In the genomic region with DNA sequence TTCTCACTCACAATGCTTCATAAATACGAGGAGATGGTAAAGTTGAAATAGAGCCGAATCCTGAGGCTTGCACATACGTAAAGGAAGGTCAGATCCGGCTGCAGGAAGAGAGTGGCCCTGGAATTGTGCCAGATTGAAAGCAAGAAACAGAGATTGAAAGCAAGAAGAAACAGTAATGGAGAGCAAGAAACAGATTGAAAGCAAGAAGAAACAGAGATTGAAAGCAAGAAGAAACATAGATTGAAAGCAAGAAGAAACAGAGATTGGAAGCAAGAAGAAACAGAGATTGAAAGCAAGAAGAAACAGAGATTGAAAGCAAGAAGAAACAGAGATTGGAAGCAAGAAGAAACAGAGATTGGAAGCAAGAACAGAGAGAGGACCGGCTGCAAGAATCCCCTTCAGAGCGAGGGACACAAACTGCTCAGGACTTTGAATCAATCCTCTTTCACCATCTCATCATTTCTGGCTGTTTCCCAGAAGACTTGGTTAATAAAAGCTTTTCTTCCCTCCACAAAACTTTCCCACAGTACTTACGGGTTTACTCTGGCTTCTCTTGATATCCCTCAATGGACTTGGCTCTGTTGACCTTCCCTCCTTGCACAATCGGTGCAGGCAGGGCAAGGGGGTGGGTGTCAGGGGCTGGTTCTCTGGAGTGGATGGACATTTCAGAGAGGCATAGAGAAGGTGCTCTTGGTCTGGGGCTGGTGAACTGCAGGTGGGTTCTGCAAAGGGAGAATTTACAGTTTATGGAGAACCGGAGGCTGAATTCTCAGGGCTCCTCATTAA, we compare ENCODE assay signal across 30 cellular contexts. TPM values are rescaled to one million over a fixed set of nuclear protein-coding genes. Genes with fewer than 3 reads are reported as not detected.
"Had no signal": no experiment of that assay in that cellular context is flagged by ENCODE, and none has a peak within 500 bp of the region (broad histone marks: within the 10 kb centered on the region; RNA-seq: fewer than 3 reads in every experiment).

No MANE protein-coding gene starts in this region.

- H3K4me3 ChIP-seq: breast epithelium, coronary artery, esophagus squamous epithelium, gastrocnemius medialis, lung, skin epidermis, suprapubic skin, transverse colon, uterus had no signal

- H3K9me3 Mint-ChIP-seq: activated naive CD8-positive, alpha-beta T cell treated with anti-CD3 and anti-CD28 coated beads for 36 hours; activated T-cell treated with anti-CD3 and anti-CD28 coated beads, Interleukin-2, amount 50 U/mL, for 24 hours; activated T-helper 2 cell treated with anti-CD3 and anti-CD28 coated beads, Interferon-gamma antibody, Interleukin-2, Interleukin-4, amounts not matched to agents 10 μg/mL and 5 μg/mL and 100 μg/mL, durations not matched to agents 14 hours and 24 hours and 36 hours; naive B cell; stimulated activated naive CD8-positive, alpha-beta T cell treated with anti-CD3 and anti-CD28 coated beads, Interleukin-15, amount 100 ng/mL, for 72 hours; T-cell had no signal

- H3K27me3 Mint-ChIP-seq: activated naive CD8-positive, alpha-beta T cell treated with anti-CD3 and anti-CD28 coated beads for 36 hours; naive B cell; stimulated activated naive CD8-positive, alpha-beta T cell treated with anti-CD3 and anti-CD28 coated beads, Interleukin-15, amount 100 ng/mL, for 72 hours had no signal

- H3K36me3 ChIP-seq: breast epithelium, esophagus squamous epithelium, gastrocnemius medialis, suprapubic skin, transverse colon, uterus had no signal

- H3K4me3 Mint-ChIP-seq: activated naive CD8-positive, alpha-beta T cell treated with anti-CD3 and anti-CD28 coated beads for 36 hours; activated T-cell treated with anti-CD3 and anti-CD28 coated beads, Interleukin-2, amount 50 U/mL, for 24 hours; endodermal cell; naive B cell; T-cell; WTC11 had no signal

- H3K36me3 Mint-ChIP-seq: activated naive CD8-positive, alpha-beta T cell treated with anti-CD3 and anti-CD28 coated beads for 36 hours; naive B cell; T-cell; WTC11 had no signal

- ATAC-seq: left cardiac atrium; stimulated activated naive CD8-positive, alpha-beta T cell treated with anti-CD3 and anti-CD28 coated beads, Interleukin-15, amount 100 ng/mL, for 72 hours; T-cell; WTC11 had no signal

- H3K27ac ChIP-seq: coronary artery, esophagus squamous epithelium, skin epidermis, suprapubic skin, transverse colon, uterus had no signal

- H3K9me3 ChIP-seq: breast epithelium, esophagus squamous epithelium, gastrocnemius medialis, suprapubic skin, transverse colon, uterus had no signal

- H3K4me1 Mint-ChIP-seq: activated naive CD8-positive, alpha-beta T cell treated with anti-CD3 and anti-CD28 coated beads for 36 hours; endodermal cell; stimulated activated naive CD8-positive, alpha-beta T cell treated with anti-CD3 and anti-CD28 coated beads, Interleukin-15, amount 100 ng/mL, for 72 hours; T-cell had no signal

- DNase-seq: activated CD8-positive, alpha-beta memory T cell treated with anti-CD3 and anti-CD28 coated beads for 24 hours; activated CD8-positive, alpha-beta memory T cell treated with anti-CD3 and anti-CD28 coated beads, Interleukin-2, amount 50 U/mL, for 4 hours; activated naive CD4-positive, alpha-beta T cell treated with Interleukin-2 at 50 U/mL for 16 hours; activated naive CD8-positive, alpha-beta T cell treated with anti-CD3 and anti-CD28 coated beads for 36 hours; activated T-cell treated with anti-CD3 and anti-CD28 coated beads, Interleukin-2, amount 50 U/mL, for 24 hours; amniotic stem cell; cerebellar nuclear complex; endodermal cell; esophagus squamous epithelium; gastrocnemius medialis; head of caudate nucleus; hypothalamus; left cardiac atrium; naive B cell; occipital lobe; stimulated activated CD4-positive, alpha-beta T cell treated with anti-CD3 and anti-CD28 coated beads, Interleukin-1b, Interleukin-23, amount 100 ng/mL, for 48 hours; stimulated activated naive CD8-positive, alpha-beta T cell treated with anti-CD3 and anti-CD28 coated beads, Interleukin-15, amount 100 ng/mL, for 72 hours; T-cell; transverse colon; uterus had no signal

- H3K27me3 ChIP-seq: breast epithelium, esophagus squamous epithelium, gastrocnemius medialis, suprapubic skin, transverse colon, uterus had no signal

- H3K27ac Mint-ChIP-seq: activated naive CD8-positive, alpha-beta T cell treated with anti-CD3 and anti-CD28 coated beads for 36 hours; activated T-cell treated with anti-CD3 and anti-CD28 coated beads, Interleukin-2, amount 50 U/mL, for 24 hours; activated T-helper 2 cell treated with anti-CD3 and anti-CD28 coated beads, Interferon-gamma antibody, Interleukin-2, Interleukin-4, amounts not matched to agents 10 μg/mL and 5 μg/mL and 100 μg/mL, durations not matched to agents 14 hours and 24 hours and 36 hours; endodermal cell; T-cell; WTC11 had no signal

- H3K4me1 ChIP-seq: breast epithelium, esophagus squamous epithelium, gastrocnemius medialis, suprapubic skin, transverse colon, uterus had no signal

RNA-seq across cellular contexts. Expression of gene OR7A5, which starts 25.5 kb away (rescaled TPM):
- total RNA-seq: activated naive CD8-positive, alpha-beta T cell treated with anti-CD3 and anti-CD28 coated beads for 36 hours; activated T-helper 2 cell treated with anti-CD3 and anti-CD28 coated beads, Interferon-gamma antibody, Interleukin-2, Interleukin-4, amounts not matched to agents 10 μg/mL and 5 μg/mL and 100 μg/mL, durations not matched to agents 14 hours and 24 hours and 36 hours; endodermal cell; gastrocnemius medialis; left cardiac atrium; lung; mesenteric fat pad; mucosa of gallbladder; occipital lobe; posterior vena cava; T-cell; transverse colon; uterus; WTC11 had no signal

RNA-seq across cellular contexts. Expression of gene OR7C1, which starts 25.5 kb away (rescaled TPM):
- total RNA-seq: activated naive CD8-positive, alpha-beta T cell treated with anti-CD3 and anti-CD28 coated beads for 36 hours; activated T-helper 2 cell treated with anti-CD3 and anti-CD28 coated beads, Interferon-gamma antibody, Interleukin-2, Interleukin-4, amounts not matched to agents 10 μg/mL and 5 μg/mL and 100 μg/mL, durations not matched to agents 14 hours and 24 hours and 36 hours; endodermal cell; esophagus squamous epithelium; left cardiac atrium; lung; mesenteric fat pad; occipital lobe; posterior vena cava; T-cell; uterus; WTC11 had no signal

RNA-seq across cellular contexts. Expression of gene OR7A10, which starts 39.3 kb away (rescaled TPM):
- total RNA-seq: activated naive CD8-positive, alpha-beta T cell treated with anti-CD3 and anti-CD28 coated beads for 36 hours; activated T-helper 2 cell treated with anti-CD3 and anti-CD28 coated beads, Interferon-gamma antibody, Interleukin-2, Interleukin-4, amounts not matched to agents 10 μg/mL and 5 μg/mL and 100 μg/mL, durations not matched to agents 14 hours and 24 hours and 36 hours; breast epithelium; endodermal cell; esophagus squamous epithelium; gastrocnemius medialis; left cardiac atrium; lung; mesenteric fat pad; mucosa of gallbladder; occipital lobe; posterior vena cava; suprapubic skin; T-cell; transverse colon; uterus; WTC11 had no signal
